In genomic region chr9:128846680-128847030, GRCh38 we compare ENCODE assay signal across 18 cellular contexts.
"Had no signal": no experiment of that assay in that cellular context is flagged by ENCODE, and none has a peak within 500 bp of the region (broad histone marks: within the 10 kb centered on the region; RNA-seq: fewer than 3 reads in every experiment).

No MANE protein-coding gene starts in this region.

- H3K27ac ChIP-seq: left lung, right atrium auricular region, tibial artery, vagina had no signal

- H3K4me1 ChIP-seq: left lung, right atrium auricular region had no signal

- H3K4me3 ChIP-seq: left lung, right atrium auricular region, skin epidermis, tibial artery, vagina had no signal

- DNase-seq: activated B cell treated with CpG ODN at 0.5 μM for 24 hours; activated CD4-positive, alpha-beta T cell treated with anti-CD3 and anti-CD28 coated beads for 48 hours; activated CD8-positive, alpha-beta memory T cell treated with anti-CD3 and anti-CD28 coated beads, Interleukin-2, amount 50 U/mL, for 4 hours; activated CD8-positive, alpha-beta T cell treated with anti-CD3 and anti-CD28 coated beads, Interleukin-2, amount 10 ng/mL, durations not matched to agents 7 days and 5 days; activated gamma-delta T cell; activated T-cell treated with anti-CD3 and anti-CD28 coated beads, Interleukin-2, amount 50 U/mL, for 48 hours; caudate nucleus; islet precursor cell; left lung; mesendoderm; occipital lobe; stimulated activated CD4-positive, alpha-beta T cell treated with anti-CD3 and anti-CD28 coated beads, Interleukin-4, amount 100 ng/mL, for 24 hours; stimulated activated naive CD4-positive, alpha-beta T cell; tibial artery had no signal

- ATAC-seq: activated CD8-positive, alpha-beta T cell treated with anti-CD3 and anti-CD28 coated beads, Interleukin-2, amount 10 ng/mL, durations not matched to agents 7 days and 5 days; activated naive CD4-positive, alpha-beta T cell treated with anti-CD3 and anti-CD28 coated beads, Interleukin-2, amount 50 U/mL, for 72 hours had no signal

- H3K9me3 ChIP-seq: right atrium auricular region, tibial artery, vagina had no signal

- H3K36me3 ChIP-seq: right atrium auricular region had no signal

- H3K27me3 ChIP-seq: left lung, right atrium auricular region, tibial artery, vagina had no signal
